Comparison of ENCODE assay signal across 12 cellular contexts in the genomic region with DNA sequence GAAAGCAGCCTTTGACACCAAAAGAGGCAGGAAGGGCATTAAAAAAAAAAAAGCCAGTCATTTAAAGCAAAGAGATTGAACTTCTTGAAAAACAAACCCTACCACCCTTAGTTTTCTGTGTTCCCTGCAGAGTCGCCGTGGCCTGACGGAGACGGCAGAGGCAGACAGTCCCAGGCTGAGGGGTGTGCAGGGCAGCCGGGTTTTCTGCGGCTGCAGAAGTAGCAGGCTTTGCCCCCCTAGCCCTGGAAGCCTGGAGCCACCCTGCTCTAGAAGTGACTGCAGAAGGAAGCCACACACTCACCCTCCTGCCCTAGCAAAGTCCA. TPM values are rescaled to one million over a fixed set of nuclear protein-coding genes. Genes with fewer than 3 reads are reported as not detected.
A peak's percentile ranks its signal among the peaks of the same experiment; 100 is the strongest.
DNase-seq lines count a peak whose midpoint lies in the region; ATAC-seq, FAIRE-seq and TF ChIP-seq lines count a peak whose summit lies in the region.
"Had no signal": no experiment of that assay in that cellular context is flagged by ENCODE, and none has a peak within 500 bp of the region (broad histone marks: within the 10 kb centered on the region; RNA-seq: fewer than 3 reads in every experiment).

No MANE protein-coding gene starts in this region.

- TF ChIP-seq EP300 in GM12878 (IDR thresholded peaks at IDR 0.05; ENCODE audit: borderline replicate concordance in 1 of 2, control insufficient read depth in 1 of 2, low read depth in 2 of 2, low read length in 2 of 2) (no peak), ovary (IDR thresholded peaks at IDR 0.05) (no peak)

- peaks cover 63% of the 10 kb centered on the region for H3K36me3 Mint-ChIP-seq in CD8-positive, alpha-beta T cell

- no peak overlapping the region for H2BK12ac ChIP-seq in neuronal stem cell (ENCODE audit: low read length)

- H4K91ac ChIP-seq in neuronal stem cell (ENCODE audit: low read depth, low read length, poor library complexity) = no peak overlapping the region

- CTCF ChIA-PET in CD8-positive, alpha-beta T cell (lab: Charles Lee) = interaction anchor here (4.2 kb wide), 1 partner anchor 9 kb away, joined by 17 read pairs; no protein-coding TSS in a partner anchor
- CTCF ChIA-PET in GM12878 (lab: Yijun Ruan, JAX) = interaction anchor here (0.6 to 6.2 kb wide), 5 partner anchors 8 to 189 kb away, joined by 3 to 68 read pairs (median 13); no protein-coding TSS in a partner anchor

- peaks cover 66% of the 10 kb centered on the region for H3K4me1 Mint-ChIP-seq in CD8-positive, alpha-beta T cell (ENCODE audit: low read depth)

- in situ Hi-C loops in GM12878 (cut with MboI) = no loop called here

- no peak for FAIRE-seq in GM12878 (lab: Jason Lieb, UNC)
- FAIRE-seq: endothelial cell of umbilical vein had no signal

- H3K27me3 ChIP-seq in CD8-positive, alpha-beta T cell (ENCODE audit: insufficient read depth, low read length) = no peaks in the 10 kb centered on the region
- no peaks in the 10 kb centered on the region for H3K27me3 ChIP-seq in HL-60 (ENCODE audit: insufficient read depth, poor library complexity, severe bottlenecking)
- H3K27me3 ChIP-seq in GM12878 (replicated peaks in 1 of 2; ENCODE audit: control insufficient read depth in 2 of 2, insufficient read depth in 2 of 2, low read length in 1 of 2) = no peaks in the 10 kb centered on the region
- H3K27me3 ChIP-seq in neuronal stem cell (ENCODE audit: control insufficient read depth in 3 of 3, insufficient read depth in 3 of 3, low read depth in 1 of 3, low read length in 3 of 3) = peaks cover 0 to 3% (median 0%) of the 10 kb centered on the region in 3 experiments
- no peaks in the 10 kb centered on the region for H3K27me3 ChIP-seq in ovary

- no peaks in the 10 kb centered on the region for H3K79me1 ChIP-seq in neuronal stem cell (ENCODE audit: low read depth, low read length)

- no peak overlapping the region for H3K23ac ChIP-seq in neuronal stem cell (ENCODE audit: low read depth, low read length, poor library complexity)

- intact Hi-C loops in CD8-positive, alpha-beta T cell (cut with DNase I, micrococcal nuclease) = loop anchor here (5.0 to 10.0 kb wide), 2 partner anchors 39 to 292 kb away; a partner anchor contains a TSS
- intact Hi-C loops in GM12878 (cut with micrococcal nuclease; ENCODE audit: unreplicated experiment) = loop anchor here (1.0 to 5.0 kb wide), 2 partner anchors 61 to 789 kb away; a partner anchor contains a TSS
- intact Hi-C loops in ovary (cut with DNase I) = no loop called here

- WGBS in GM12878 (ENCODE audit: insufficient coverage, insufficient replicate concordance, low lambda C conversion rate, missing lambda C conversion rate) = 10% methylated on average over 6 of the region's 6 CpGs
- WGBS in neuronal stem cell (ENCODE audit: extremely low coverage in 2 of 2, insufficient read length in 2 of 2, insufficient replicate concordance in 1 of 2), 2 donors = no CpG with 5 or more reads among the region's 6 CpGs
- WGBS in ovary, 3 donors = 88 to 100% (median 95%) methylated on average over 6 of the region's 6 CpGs

- H3K4me2 ChIP-seq in GM12878 (ENCODE audit: control insufficient read depth, insufficient read depth) (peak overlapping the region; percentile 98), neuronal stem cell (ENCODE audit: insufficient read depth, low read length, poor library complexity, severe bottlenecking) (no peak overlapping the region)

- no peak for TF ChIP-seq CTCF in CD8-positive, alpha-beta T cell (IDR thresholded peaks at IDR 0.05)
- TF ChIP-seq CTCF in HL-60 (IDR thresholded peaks at IDR 0.05; ENCODE audit: insufficient read depth, low read length) (no peak), GM12878 (IDR thresholded peaks at IDR 0.05 in 2 of 3, conservative IDR thresholded peaks at IDR 0.05 in 1 of 3; ENCODE audit: control insufficient read depth in 2 of 3, extremely low read depth in 1 of 3, insufficient read depth in 1 of 3, low read depth in 3 of 3, low read length in 3 of 3) (no peak), ovary (IDR thresholded peaks at IDR 0.05) (no peak)

- POLR2A ChIA-PET in CD8-positive, alpha-beta T cell (lab: Charles Lee) = interaction anchor here (5.6 kb wide), 1 partner anchor 16 kb away, joined by 89 read pairs; no protein-coding TSS in a partner anchor
- POLR2A ChIA-PET in GM12878 (lab: Charles Lee) = interaction anchor here (7.8 to 9.6 kb wide), 2 partner anchors 17 to 39 kb away, joined by 70 to 271 read pairs; no protein-coding TSS in a partner anchor

- no peak overlapping the region for H2BK120ac ChIP-seq in neuronal stem cell (ENCODE audit: low read depth, low read length)

- H3K79me2 ChIP-seq in GM12878 (ENCODE audit: control insufficient read depth, insufficient read depth, low read length) = peaks cover 80% of the 10 kb centered on the region

- no peak overlapping the region for H3K4ac ChIP-seq in neuronal stem cell (ENCODE audit: low read length)

- no peak overlapping the region for H3K14ac ChIP-seq in neuronal stem cell (ENCODE audit: low read length)

- TF ChIP-seq POLR2A in GM12878 (IDR thresholded peaks at IDR 0.05; ENCODE audit: low read depth, low read length) = no peak
- no peak for TF ChIP-seq POLR2A in ovary (IDR thresholded peaks at IDR 0.05)

- peak overlapping the region; percentile 53 for H2AK5ac ChIP-seq in neuronal stem cell (ENCODE audit: low read depth, low read length)

- H2AFZ ChIP-seq in GM12878 (ENCODE audit: control insufficient read depth, low read depth, low read length) (no peak overlapping the region), neuronal stem cell (ENCODE audit: low read length) (no peak overlapping the region)

- peak overlapping the region; percentile 83 for H3K4me3 ChIP-seq in CD8-positive, alpha-beta T cell (ENCODE audit: low read depth, low read length)
- H3K4me3 ChIP-seq in HL-60 (replicated peaks; ENCODE audit: insufficient read depth, low read length) = peak overlapping the region; percentile 86
- peak overlapping the region; percentile 94 for H3K4me3 ChIP-seq in GM12878
- no peak overlapping the region for H3K4me3 ChIP-seq in neuronal stem cell (ENCODE audit: low read length in 2 of 2)
- no peak overlapping the region for H3K4me3 ChIP-seq in ovary

- RAD21 ChIA-PET in GM12878 (lab: Charles Lee; ENCODE audit: unreplicated experiment) = interaction anchor here (0.6 to 13.5 kb wide), 4 partner anchors 10 to 67 kb away, joined by 3 to 361 read pairs (median 82); no protein-coding TSS in a partner anchor

- peaks cover 55% of the 10 kb centered on the region for H3K4me1 ChIP-seq in CD8-positive, alpha-beta T cell (ENCODE audit: insufficient read depth, low read length)
- H3K4me1 ChIP-seq in GM12878 (ENCODE audit: control insufficient read depth, insufficient read depth, low read length) = peaks cover 52% of the 10 kb centered on the region
- peaks cover 13 to 20% of the 10 kb centered on the region in 2 donors for H3K4me1 ChIP-seq in neuronal stem cell (ENCODE audit: control insufficient read depth in 2 of 2, insufficient read depth in 1 of 2, low read depth in 1 of 2, low read length in 2 of 2)
- peaks cover 5% of the 10 kb centered on the region for H3K4me1 ChIP-seq in ovary (ENCODE audit: insufficient read depth)

- peak overlapping the region; percentile 11 for H3K18ac ChIP-seq in neuronal stem cell (ENCODE audit: low read length)

- TSS peak; percentile 93 for BruUV-seq in GM12878 (replicated peaks; lab: Mats Ljungman, UMichigan)

- no peak overlapping the region for H4K8ac ChIP-seq in neuronal stem cell (ENCODE audit: low read depth, low read length)

- peaks cover 6% of the 10 kb centered on the region for H3K36me3 ChIP-seq in CD8-positive, alpha-beta T cell (ENCODE audit: insufficient read depth, low read length)
- peaks cover 4 to 23% of the 10 kb centered on the region in 2 experiments for H3K36me3 ChIP-seq in GM12878 (ENCODE audit: control insufficient read depth in 2 of 2, insufficient read depth in 2 of 2, low read length in 1 of 2)
- H3K36me3 ChIP-seq in neuronal stem cell (replicated peaks in 1 of 2; ENCODE audit: control insufficient read depth in 2 of 2, insufficient read depth in 2 of 2, low read length in 2 of 2) = no peaks in the 10 kb centered on the region
- no peaks in the 10 kb centered on the region for H3K36me3 ChIP-seq in ovary

- peaks cover 3% of the 10 kb centered on the region; the same call in 1 of the 2 replicates for H4K20me1 ChIP-seq in GM12878 (ENCODE audit: control insufficient read depth, insufficient read depth)

- SMC1A ChIA-PET in GM12878 (lab: Charles Lee; ENCODE audit: uncharacterized antibody, unreplicated experiment) = interaction anchor here (1.4 to 13.6 kb wide), 3 partner anchors 18 to 61 kb away, joined by 3 to 351 read pairs (median 65); no protein-coding TSS in a partner anchor

- H3K9me3 ChIP-seq in CD8-positive, alpha-beta T cell (ENCODE audit: low read length) = no peaks in the 10 kb centered on the region
- peaks cover 3% of the 10 kb centered on the region; the same call in 2 of the 3 replicates for H3K9me3 ChIP-seq in GM12878 (replicated peaks; ENCODE audit: control insufficient read depth, insufficient read depth, low read length)
- no peaks in the 10 kb centered on the region for H3K9me3 ChIP-seq in neuronal stem cell (replicated peaks in 1 of 2; ENCODE audit: control insufficient read depth in 2 of 2, insufficient read depth in 1 of 2, low read depth in 1 of 2, low read length in 2 of 2)
- no peaks in the 10 kb centered on the region for H3K9me3 ChIP-seq in ovary

- no peak overlapping the region for H2BK15ac ChIP-seq in neuronal stem cell (ENCODE audit: low read length)

- no peak for TF ChIP-seq RAD21 in GM12878 (IDR thresholded peaks at IDR 0.05; ENCODE audit: insufficient read depth, low read depth, low read length)

- DNase-seq in CD8-positive, alpha-beta T cell = no peak
- DNase-seq in HL-60 (ENCODE audit: low read depth in 1 of 2, low spot score in 1 of 2) (no peak), GM12878 (ENCODE audit: low read depth, low spot score) (no peak), neuronal stem cell (ENCODE audit: low spot score) (no peak), epidermal melanocyte (ENCODE audit: insufficient read length, low spot score) (no peak), ovary (no peak)
- no peak for DNase-seq in activated CD4-positive, CD25-positive, alpha-beta regulatory T cell (lab: John Stamatoyannopoulos, UW)
- DNase-seq: anterior cingulate cortex had no signal

- ATAC-seq in CD8-positive, alpha-beta T cell = no peak
- peak; percentile 2; the same call in 2 of the 3 replicates for ATAC-seq in GM12878
- ATAC-seq in HG03439 (IDR thresholded peaks at IDR 0.05; ENCODE audit: unreplicated experiment) = no peak

- H2BK5ac ChIP-seq in neuronal stem cell (ENCODE audit: low read length) = no peak overlapping the region

- H3K9me3 Mint-ChIP-seq in CD8-positive, alpha-beta T cell = no peaks in the 10 kb centered on the region

- H3K4me3 Mint-ChIP-seq in CD8-positive, alpha-beta T cell = peak overlapping the region; percentile 95

- peak overlapping the region; percentile 64 for H3K27ac ChIP-seq in CD8-positive, alpha-beta T cell (ENCODE audit: low read depth, low read length)
- H3K27ac ChIP-seq in HL-60 (replicated peaks) = peak overlapping the region; percentile 29
- peak overlapping the region; percentile 93 for H3K27ac ChIP-seq in GM12878 (ENCODE audit: control insufficient read depth, insufficient read depth)
- H3K27ac ChIP-seq in neuronal stem cell (replicated peaks; ENCODE audit: low read length) = no peak overlapping the region
- no peak overlapping the region for H3K27ac ChIP-seq in ovary
- H3K27ac ChIP-seq: RWPE1 had no signal

- H3K27me3 Mint-ChIP-seq in CD8-positive, alpha-beta T cell (ENCODE audit: low read depth) = no peaks in the 10 kb centered on the region

- H3K9ac ChIP-seq in GM12878 (ENCODE audit: control insufficient read depth, insufficient read depth, low read length) = peak overlapping the region; percentile 91
- H3K9ac ChIP-seq in neuronal stem cell (ENCODE audit: low read depth, low read length, poor library complexity) = no peak overlapping the region

- peak overlapping the region; percentile 94 for H3K27ac Mint-ChIP-seq in CD8-positive, alpha-beta T cell

RNA-seq across cellular contexts. Expression of a gene that starts 2.8 kb away (rescaled TPM):
- total RNA-seq in CD8-positive, alpha-beta T cell = 100 to 1,000 TPM; 105 to 121 TPM
- total RNA-seq in GM12878 (2013; cell fraction: nucleolus; rRNA removed) = 345 and 366 TPM in 2 replicates
- total RNA-seq in GM12878 (2014; rRNA removed) = 66.2 and 89.5 TPM in 2 replicates
- 64.9 and 74.6 TPM in 2 replicates for total RNA-seq in GM12878 (2014; rRNA removed; fragmentation: Illumina TruSeq; extraction: Trizol)
- 126 and 139 TPM in 2 replicates for total RNA-seq in GM12878 (2021)
- 51.0 TPM for polyA plus RNA-seq in GM12878 (2011; ENCODE audit: low read depth)
- polyA plus RNA-seq in GM12878 (2011; rRNA removed) = 24.3 and 43.0 TPM in 2 replicates
- polyA plus RNA-seq in GM12878 (2011; cell fraction: cytosol; rRNA removed) = 39.4 and 45.6 TPM in 2 replicates
- polyA plus RNA-seq in GM12878 (2011; cell fraction: nucleus; rRNA removed) = 143 and 184 TPM in 2 replicates
- polyA plus RNA-seq in GM12878 (2012) = 79.5 and 83.6 TPM in 2 replicates
- 78.1 and 101 TPM in 2 replicates for polyA plus RNA-seq in GM12878 (2014; fragmentation: Illumina TruSeq; extraction: Trizol)
- 10 to 100 TPM; 11.8 to 19.4 TPM for polyA plus RNA-seq in GM12878 (2014; fragmentation: Nextera tagmentation; extraction: Ambion mirVana)
- polyA plus RNA-seq in GM12878 (2014; rRNA removed) = 88.1 and 102 TPM in 2 replicates
- 100 to 1,000 TPM; 101 to 104 TPM for polyA plus RNA-seq in GM12878 (2016; fragmentation: Nextera tagmentation; extraction: Ambion mirVana)
- 142 and 157 TPM in 2 replicates for polyA minus RNA-seq in GM12878 (2011; rRNA and poly(A)+ RNA removed)
- polyA minus RNA-seq in GM12878 (2011; cell fraction: cytosol; rRNA and poly(A)+ RNA removed) = 40.2 and 55.8 TPM in 2 replicates
- 114 and 175 TPM in 2 replicates for polyA minus RNA-seq in GM12878 (2011; cell fraction: nucleus; rRNA and poly(A)+ RNA removed)
- polyA plus RNA-seq in neuronal stem cell (2013, experiment 1 of 2) = 4.5 TPM
- 4.4 TPM for polyA plus RNA-seq in neuronal stem cell (2013, experiment 2 of 2)
- 10 to 100 TPM in 1 of 7 donors, 1 to 10 TPM in 6; 4.1 to 11.4 (median 7.7) TPM for total RNA-seq in ovary
- 10 to 100 TPM in 1 of 2 donors, 1 to 10 TPM in 1; 4.3 to 14.4 TPM for polyA plus RNA-seq in ovary

RNA-seq across cellular contexts. Expression of a gene that starts 30.4 kb away (rescaled TPM):
- not detected for total RNA-seq in CD8-positive, alpha-beta T cell
- total RNA-seq in GM12878 (2013; cell fraction: nucleolus; rRNA removed) = not detected in 2 replicates
- not detected in 2 replicates for total RNA-seq in GM12878 (2014; rRNA removed)
- not detected in 2 replicates for total RNA-seq in GM12878 (2014; rRNA removed; fragmentation: Illumina TruSeq; extraction: Trizol)
- not detected in 2 replicates for total RNA-seq in GM12878 (2021)
- not detected for polyA plus RNA-seq in GM12878 (2011; ENCODE audit: low read depth)
- polyA plus RNA-seq in GM12878 (2011; rRNA removed) = not detected in 2 replicates
- not detected in 2 replicates for polyA plus RNA-seq in GM12878 (2011; cell fraction: cytosol; rRNA removed)
- polyA plus RNA-seq in GM12878 (2011; cell fraction: nucleus; rRNA removed) = not detected in 2 replicates
- not detected in 2 replicates for polyA plus RNA-seq in GM12878 (2012)
- polyA plus RNA-seq in GM12878 (2014; fragmentation: Illumina TruSeq; extraction: Trizol) = not detected in 2 replicates
- not detected for polyA plus RNA-seq in GM12878 (2014; fragmentation: Nextera tagmentation; extraction: Ambion mirVana)
- not detected in 2 replicates for polyA plus RNA-seq in GM12878 (2014; rRNA removed)
- not detected for polyA plus RNA-seq in GM12878 (2016; fragmentation: Nextera tagmentation; extraction: Ambion mirVana)
- not detected in 2 replicates for polyA minus RNA-seq in GM12878 (2011; rRNA and poly(A)+ RNA removed)
- polyA minus RNA-seq in GM12878 (2011; cell fraction: cytosol; rRNA and poly(A)+ RNA removed) = not detected in 2 replicates
- polyA minus RNA-seq in GM12878 (2011; cell fraction: nucleus; rRNA and poly(A)+ RNA removed) = not detected in 2 replicates
- polyA plus RNA-seq in neuronal stem cell (2013, experiment 1 of 2) = not detected
- not detected for polyA plus RNA-seq in neuronal stem cell (2013, experiment 2 of 2)
- not detected for total RNA-seq in ovary
- not detected for polyA plus RNA-seq in ovary
- total RNA-seq: endothelial cell of umbilical vein, mucosa of gallbladder had no signal
- polyA plus RNA-seq: endothelial cell of umbilical vein had no signal

RNA-seq across cellular contexts. Expression of a gene that starts 49.9 kb away (rescaled TPM):
- not detected for total RNA-seq in CD8-positive, alpha-beta T cell
- 0.47 and 1.4 TPM in 2 replicates for total RNA-seq in GM12878 (2013; cell fraction: nucleolus; rRNA removed)
- not detected in 2 replicates for total RNA-seq in GM12878 (2014; rRNA removed)
- total RNA-seq in GM12878 (2014; rRNA removed; fragmentation: Illumina TruSeq; extraction: Trizol) = not detected in 2 replicates
- not detected in 2 replicates for total RNA-seq in GM12878 (2021)
- not detected for polyA plus RNA-seq in GM12878 (2011; ENCODE audit: low read depth)
- polyA plus RNA-seq in GM12878 (2011; rRNA removed) = 0.12 TPM in 2 replicates
- polyA plus RNA-seq in GM12878 (2011; cell fraction: cytosol; rRNA removed) = 0.12 and 0.15 TPM in 2 replicates
- 0.27 and 0.83 TPM in 2 replicates for polyA plus RNA-seq in GM12878 (2011; cell fraction: nucleus; rRNA removed)
- polyA plus RNA-seq in GM12878 (2012) = 0.25 TPM in 1 of 2 replicates, not detected in the other
- not detected in 2 replicates for polyA plus RNA-seq in GM12878 (2014; fragmentation: Illumina TruSeq; extraction: Trizol)
- not detected for polyA plus RNA-seq in GM12878 (2014; fragmentation: Nextera tagmentation; extraction: Ambion mirVana)
- polyA plus RNA-seq in GM12878 (2014; rRNA removed) = not detected in 2 replicates
- not detected for polyA plus RNA-seq in GM12878 (2016; fragmentation: Nextera tagmentation; extraction: Ambion mirVana)
- 0.10 and 1.7 TPM in 2 replicates for polyA minus RNA-seq in GM12878 (2011; rRNA and poly(A)+ RNA removed)
- polyA minus RNA-seq in GM12878 (2011; cell fraction: cytosol; rRNA and poly(A)+ RNA removed) = not detected in 2 replicates
- not detected in 2 replicates for polyA minus RNA-seq in GM12878 (2011; cell fraction: nucleus; rRNA and poly(A)+ RNA removed)
- 5.6 TPM for polyA plus RNA-seq in neuronal stem cell (2013, experiment 1 of 2)
- polyA plus RNA-seq in neuronal stem cell (2013, experiment 2 of 2) = 5.3 TPM
- 1 to 10 TPM in 4 of 7 donors, under 1 TPM in 3; 0.18 to 3.1 (median 1.1) TPM for total RNA-seq in ovary
- polyA plus RNA-seq in ovary = under 1 TPM; 0.53 to 0.62 TPM

Comparison
In these comparisons a context has a peak if more than half of its experiments do, and no peak if none do; other contexts are left out.
1. H3K27ac ChIP-seq: peak in CD8-positive, alpha-beta T cell (single experiment), HL-60 (single experiment) and GM12878 (single experiment); none in neuronal stem cell (single experiment) and ovary (0 of 2).
2. H3K4me3 ChIP-seq: peak in CD8-positive, alpha-beta T cell (single experiment), HL-60 (single experiment) and GM12878 (single experiment); none in neuronal stem cell (0 of 2) and ovary (single experiment).
3. RNA of a gene that starts 2.8 kb away (total RNA-seq): 105 to 121 TPM in CD8-positive, alpha-beta T cell and 64.9 to 366 TPM in GM12878; 4.1 to 11.4 TPM in ovary; every median in the first group is over 4 times any median in the second.
4. intact Hi-C loops: an anchor here in CD8-positive, alpha-beta T cell (5.0 to 10.0 kb wide) and GM12878 (1.0 to 5.0 kb wide); none called in ovary.